In genomic region chr4:36177946-36178345, GRCh38 we compare ENCODE assay signal across 24 cellular contexts.
DNase-seq lines count a peak whose midpoint lies in the region; ATAC-seq and TF ChIP-seq lines count a peak whose summit lies in the region.
"Had no signal": no experiment of that assay in that cellular context is flagged by ENCODE, and none has a peak within 500 bp of the region (broad histone marks: within the 10 kb centered on the region; RNA-seq: fewer than 3 reads in every experiment).

No MANE protein-coding gene starts in this region.

- H3K79me1 ChIP-seq in IMR-90 (ENCODE audit: low read depth in 1 of 2, low read length in 2 of 2): no peaks in the 10 kb centered on the region

- DNase-seq in IMR-90 (peak; percentile 14), T-helper 17 cell (no peak), caudate nucleus (lab: John Stamatoyannopoulos, UW) (no peak), iris pigment epithelial cell (ENCODE audit: low read depth) (peak; percentile 16), NCI-H69 (lab: John Stamatoyannopoulos, UW) (no peak), pons (ENCODE audit: low spot score) (no peak)
- DNase-seq in T-helper 2 cell treated with Interferon-gamma antibody and Interleukin-4, amounts not matched to agents 5 μg/mL and 100 μg/mL, for 36 hours (ENCODE audit: low spot score): no peak
- DNase-seq: CD4-positive, alpha-beta T cell; COR-L47; DMS153; GM23248; Kasumi-1; MM.1S; NCI-H1048; NCI-H1417 treated with DMSO at 0.1 percent for 48 hours; NCI-H187; NCI-H510A treated with DMSO at 0.1 percent for 48 hours; NCI-H774; NK-92 treated with Interleukin-12 subunit alpha and Interleukin-12 subunit beta, amount 100 ng/mL, for 24 hours had no signal

- H2BK5ac ChIP-seq in IMR-90 (ENCODE audit: low read depth, low read length, poor library complexity, severe bottlenecking): no peak overlapping the region

- no peak overlapping the region for H2BK120ac ChIP-seq in IMR-90 (ENCODE audit: low read depth, low read length)

- TF ChIP-seq RAD21 in IMR-90 (IDR thresholded peaks at IDR 0.05; ENCODE audit: low read length): no peak

- peaks cover 13% of the 10 kb centered on the region for H3K36me3 Mint-ChIP-seq in T-helper 17 cell (ENCODE audit: low read depth)
- peaks cover 30% of the 10 kb centered on the region for H3K36me3 Mint-ChIP-seq in T-helper 2 cell treated with Interferon-gamma antibody and Interleukin-4, amounts not matched to agents 5 μg/mL and 100 μg/mL, for 36 hours (ENCODE audit: low read depth)

- ATAC-seq in IMR-90 (ENCODE audit: low read depth) (no peak), T-helper 17 cell (no peak), HG03039 (IDR thresholded peaks at IDR 0.05; ENCODE audit: unreplicated experiment) (no peak)
- ATAC-seq: Panc1 had no signal

- H3K36me3 ChIP-seq in IMR-90 (ENCODE audit: control insufficient read depth, insufficient read depth, low read length): no peaks in the 10 kb centered on the region
- H3K36me3 ChIP-seq: HAP-1, SJSA1 had no signal

- H3K18ac ChIP-seq in IMR-90 (ENCODE audit: low read depth, low read length): no peak overlapping the region

- no peak overlapping the region for H2AK5ac ChIP-seq in IMR-90 (ENCODE audit: low read depth, low read length)

- H4K20me1 ChIP-seq in IMR-90 (ENCODE audit: insufficient read depth, low read length): no peaks in the 10 kb centered on the region
- H4K20me1 ChIP-seq: BLaER1 had no signal

- no peak overlapping the region for H3K4me3 ChIP-seq in IMR-90 (ENCODE audit: insufficient read depth, low read depth, low read length)
- H3K4me3 ChIP-seq: BLaER1, GM23248, HAP-1, SJSA1 had no signal

- H4K8ac ChIP-seq in IMR-90 (ENCODE audit: low read depth in 2 of 2, low read length in 2 of 2): no peak overlapping the region

- H3K27me3 ChIP-seq in IMR-90 (ENCODE audit: control insufficient read depth, insufficient read depth, low read length): no peaks in the 10 kb centered on the region
- H3K27me3 ChIP-seq: BLaER1, SJSA1 had no signal

- H3K9me1 ChIP-seq in IMR-90 (ENCODE audit: insufficient read depth, low read length): no peaks in the 10 kb centered on the region

- CTCF ChIA-PET in IMR-90 (lab: Yijun Ruan, JAX): no interaction called here

- no peak overlapping the region for H2AFZ ChIP-seq in IMR-90 (replicated peaks; ENCODE audit: low read length, poor library complexity)
- H2AFZ ChIP-seq: GM23248 had no signal

- H3K27ac Mint-ChIP-seq in T-helper 17 cell: peak overlapping the region; percentile 69
- no peak overlapping the region for H3K27ac Mint-ChIP-seq in T-helper 2 cell treated with Interferon-gamma antibody and Interleukin-4, amounts not matched to agents 5 μg/mL and 100 μg/mL, for 36 hours
- H3K27ac Mint-ChIP-seq: CD4-positive, alpha-beta T cell had no signal

- no peaks in the 10 kb centered on the region for H3K9me3 Mint-ChIP-seq in T-helper 2 cell treated with Interferon-gamma antibody and Interleukin-4, amounts not matched to agents 5 μg/mL and 100 μg/mL, for 36 hours
- H3K9me3 Mint-ChIP-seq: CD4-positive, alpha-beta T cell had no signal

- H3K27me3 Mint-ChIP-seq in T-helper 17 cell: no peaks in the 10 kb centered on the region
- no peaks in the 10 kb centered on the region for H3K27me3 Mint-ChIP-seq in T-helper 2 cell treated with Interferon-gamma antibody and Interleukin-4, amounts not matched to agents 5 μg/mL and 100 μg/mL, for 36 hours (ENCODE audit: low read depth)
- H3K27me3 Mint-ChIP-seq: CD4-positive, alpha-beta T cell had no signal

- H3K4ac ChIP-seq in IMR-90 (ENCODE audit: low read depth, low read length): no peak overlapping the region

- H3K27ac ChIP-seq in IMR-90 (ENCODE audit: insufficient read depth, low read length) (no peak overlapping the region), caudate nucleus (ENCODE audit: low read depth, low read length) (peak overlapping the region; percentile 36)
- H3K27ac ChIP-seq: BLaER1, GM23248, SJSA1 had no signal

- H3K9me3 ChIP-seq in IMR-90 (ENCODE audit: control insufficient read depth, insufficient read depth, low read length) (no peaks in the 10 kb centered on the region), T-helper 17 cell (ENCODE audit: control insufficient read depth, low read length, poor library complexity, severe bottlenecking) (no peaks in the 10 kb centered on the region)
- H3K9me3 ChIP-seq: BLaER1, HAP-1, SJSA1 had no signal

- in situ Hi-C loops in IMR-90 (cut with MboI; ENCODE audit: low sequenced_read_pairs): no loop called here

- WGBS in IMR-90 (ENCODE audit: extremely low coverage in 2 of 2, insufficient read length in 1 of 2), 2 experiments: no CpG with 5 or more reads among the region's 1 CpG

- no peak overlapping the region for H4K91ac ChIP-seq in IMR-90 (ENCODE audit: insufficient read depth, low read depth, low read length)

- POLR2A ChIA-PET in IMR-90 (lab: Charles Lee; ENCODE audit: unreplicated experiment): no interaction called here

- no peak overlapping the region for H2BK20ac ChIP-seq in IMR-90 (ENCODE audit: low read depth, low read length)

- TF ChIP-seq CTCF in IMR-90 (conservative IDR thresholded peaks at IDR 0.05; ENCODE audit: low read depth, low read length): no peak

- no peaks in the 10 kb centered on the region for H3K4me1 ChIP-seq in IMR-90 (ENCODE audit: control insufficient read depth, insufficient read depth, low read length)
- H3K4me1 ChIP-seq: HAP-1, SJSA1 had no signal

- dilution Hi-C loops in IMR-90 (cut with HindIII; ENCODE audit: low sequenced_read_pairs, unreplicated experiment): no loop called here

- intact Hi-C loops in IMR-90 (cut with micrococcal nuclease): no loop called here

- H3K9ac ChIP-seq in IMR-90 (ENCODE audit: low read depth, low read length): no peak overlapping the region
- H3K9ac ChIP-seq: BLaER1, GM23248 had no signal

- H3K14ac ChIP-seq in IMR-90 (replicated peaks; ENCODE audit: low read depth, low read length): no peak overlapping the region

- H4K5ac ChIP-seq in IMR-90 (ENCODE audit: low read depth, low read length): no peak overlapping the region

- peaks cover 16% of the 10 kb centered on the region for H3K4me1 Mint-ChIP-seq in T-helper 17 cell
- peaks cover 9% of the 10 kb centered on the region for H3K4me1 Mint-ChIP-seq in T-helper 2 cell treated with Interferon-gamma antibody and Interleukin-4, amounts not matched to agents 5 μg/mL and 100 μg/mL, for 36 hours (ENCODE audit: low read depth)

- H3K4me2 ChIP-seq in IMR-90 (ENCODE audit: low read depth, low read length): no peak overlapping the region
- H3K4me2 ChIP-seq: BLaER1 had no signal

- H3K4me3 Mint-ChIP-seq in T-helper 17 cell: no peak overlapping the region
- H3K4me3 Mint-ChIP-seq in T-helper 2 cell treated with Interferon-gamma antibody and Interleukin-4, amounts not matched to agents 5 μg/mL and 100 μg/mL, for 36 hours: no peak overlapping the region
- H3K4me3 Mint-ChIP-seq: CD4-positive, alpha-beta T cell had no signal

- H3K56ac ChIP-seq in IMR-90 (ENCODE audit: extremely low read depth, insufficient read depth, low read length): no peak overlapping the region

- no peak overlapping the region for H2AK9ac ChIP-seq in IMR-90 (replicated peaks; ENCODE audit: low read depth, low read length, poor library complexity)

- no TSS peak for BruUV-seq in IMR-90 (replicated peaks; lab: Mats Ljungman, UMichigan)

- H3K23ac ChIP-seq in IMR-90 (ENCODE audit: low read depth, low read length): no peak overlapping the region

- TF ChIP-seq POLR2A in IMR-90 (IDR thresholded peaks at IDR 0.05; ENCODE audit: low read depth, low read length): no peak

- H2BK15ac ChIP-seq in IMR-90 (ENCODE audit: low read depth, low read length): no peak overlapping the region

TF ChIP-seq in IMR-90, 13 proteins besides CTCF, POLR2A, EP300 and RAD21:
- TF ChIP-seq FOS (IDR thresholded peaks at IDR 0.05; ENCODE audit: low read depth, low read length) (no peak), BHLHE40 (IDR thresholded peaks at IDR 0.05; ENCODE audit: low read depth, low read length) (no peak), MAZ (IDR thresholded peaks at IDR 0.05; ENCODE audit: borderline replicate concordance, low read depth, low read length) (no peak), RCOR1 (IDR thresholded peaks at IDR 0.05; ENCODE audit: insufficient replicate concordance, low read length) (no peak), ELK1 (IDR thresholded peaks at IDR 0.05; ENCODE audit: borderline replicate concordance, low read depth, low read length) (no peak), NFE2L2 (IDR thresholded peaks at IDR 0.05; ENCODE audit: low read depth, low read length) (no peak), MXI1 (IDR thresholded peaks at IDR 0.05; ENCODE audit: borderline replicate concordance, low read depth, low read length) (no peak), SMC3 (IDR thresholded peaks at IDR 0.05; ENCODE audit: low read depth, low read length) (no peak), CEBPB (IDR thresholded peaks at IDR 0.05; ENCODE audit: low read depth, low read length) (no peak), CHD1 (IDR thresholded peaks at IDR 0.05; ENCODE audit: low read depth, low read length) (no peak), MAFK (IDR thresholded peaks at IDR 0.05; ENCODE audit: low read depth, low read length) (no peak), RFX5 (IDR thresholded peaks at IDR 0.05; ENCODE audit: low read depth, low read length) (no peak)
- TF ChIP-seq, protein P1, sequence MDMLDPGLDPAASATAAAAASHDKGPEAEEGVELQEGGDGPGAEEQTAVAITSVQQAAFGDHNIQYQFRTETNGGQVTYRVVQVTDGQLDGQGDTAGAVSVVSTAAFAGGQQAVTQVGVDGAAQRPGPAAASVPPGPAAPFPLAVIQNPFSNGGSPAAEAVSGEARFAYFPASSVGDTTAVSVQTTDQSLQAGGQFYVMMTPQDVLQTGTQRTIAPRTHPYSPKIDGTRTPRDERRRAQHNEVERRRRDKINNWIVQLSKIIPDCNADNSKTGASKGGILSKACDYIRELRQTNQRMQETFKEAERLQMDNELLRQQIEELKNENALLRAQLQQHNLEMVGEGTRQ (IDR thresholded peaks at IDR 0.05; ENCODE audit: low read depth, low read length): no peak

Comparison
In these comparisons a context has a peak if more than half of its experiments do, and no peak if none do; other contexts are left out.
1. DNase-seq: peak in IMR-90 (single experiment) and iris pigment epithelial cell (single experiment); none in T-helper 17 cell (0 of 3), caudate nucleus (0 of 61), NCI-H69 (single experiment), pons (single experiment) and T-helper 2 cell treated with Interferon-gamma antibody and Interleukin-4, amounts not matched to agents 5 μg/mL and 100 μg/mL, for 36 hours (single experiment).